ENCODE assay signal across 1 cellular context in genomic region chr13:98189841-98190505, GRCh38.
TF ChIP-seq lines count a peak whose summit lies in the region.

No MANE protein-coding gene starts in this region.

TF ChIP-seq in IMR-90, 13 proteins besides CTCF, POLR2A, EP300 and RAD21 (continued from another document):
- TF ChIP-seq CHD1 (IDR thresholded peaks at IDR 0.05; ENCODE audit: low read depth, low read length): no peak
- TF ChIP-seq RCOR1 (IDR thresholded peaks at IDR 0.05; ENCODE audit: insufficient replicate concordance, low read length): no peak
- no peak for TF ChIP-seq MAFK (IDR thresholded peaks at IDR 0.05; ENCODE audit: low read depth, low read length)
- TF ChIP-seq BHLHE40 (IDR thresholded peaks at IDR 0.05; ENCODE audit: low read depth, low read length): no peak
- no peak for TF ChIP-seq NFE2L2 (IDR thresholded peaks at IDR 0.05; ENCODE audit: low read depth, low read length)
